In genomic region chr10:47605791-47606773, GRCh38 we compare ENCODE assay signal across 7 cellular contexts.
DNase-seq lines count a peak whose midpoint lies in the region; ATAC-seq and FAIRE-seq lines count a peak whose summit lies in the region.
"Not testable (repeated sequence)": the region's sequence is repeated elsewhere in the genome, so short reads cannot be mapped to it uniquely, and the experiment has no call there.

No MANE protein-coding gene starts in this region.

- H3K27me3 Mint-ChIP-seq in activated CD8-positive, alpha-beta T cell treated with anti-CD3 and anti-CD28 coated beads, Interleukin-2, amount 10 ng/mL, durations not matched to agents 7 days and 5 days (ENCODE audit: low read depth); stimulated activated naive CD8-positive, alpha-beta T cell treated with anti-CD3 and anti-CD28 coated beads, Interleukin-15, amount 100 ng/mL, for 72 hours: not testable (repeated sequence)

- ATAC-seq in GM18870 (IDR thresholded peaks at IDR 0.05; ENCODE audit: unreplicated experiment) (peak; percentile 71), HG02588 (IDR thresholded peaks at IDR 0.05; ENCODE audit: unreplicated experiment) (peak; percentile 57), HG03460 (IDR thresholded peaks at IDR 0.05; ENCODE audit: unreplicated experiment) (peak; percentile 52)
- peak; percentile 63 for ATAC-seq in activated CD8-positive, alpha-beta T cell treated with anti-CD3 and anti-CD28 coated beads, Interleukin-2, amount 10 ng/mL, durations not matched to agents 7 days and 5 days
- peak; percentile 78 to 82 for ATAC-seq in activated naive CD4-positive, alpha-beta T cell treated with anti-CD3 and anti-CD28 coated beads, Interleukin-2, amount 50 U/mL, for 72 hours
- peak; percentile 90 for ATAC-seq in stimulated activated naive CD8-positive, alpha-beta T cell treated with anti-CD3 and anti-CD28 coated beads, Interleukin-15, amount 100 ng/mL, for 72 hours

- not testable (repeated sequence) for H3K4me1 Mint-ChIP-seq in activated CD8-positive, alpha-beta T cell treated with anti-CD3 and anti-CD28 coated beads, Interleukin-2, amount 10 ng/mL, durations not matched to agents 7 days and 5 days (ENCODE audit: low read depth); stimulated activated naive CD8-positive, alpha-beta T cell treated with anti-CD3 and anti-CD28 coated beads, Interleukin-15, amount 100 ng/mL, for 72 hours

- not testable (repeated sequence) for DNase-seq in activated CD8-positive, alpha-beta T cell treated with anti-CD3 and anti-CD28 coated beads, Interleukin-2, amount 10 ng/mL, durations not matched to agents 7 days and 5 days; activated naive CD4-positive, alpha-beta T cell treated with anti-CD3 and anti-CD28 coated beads, Interleukin-2, amount 50 U/mL, for 72 hours (ENCODE audit: low spot score in 2 of 2); frontal cortex (ENCODE audit: low spot score in 2 of 2); stimulated activated naive CD8-positive, alpha-beta T cell treated with anti-CD3 and anti-CD28 coated beads, Interleukin-15, amount 100 ng/mL, for 72 hours

- H3K36me3 Mint-ChIP-seq in activated CD8-positive, alpha-beta T cell treated with anti-CD3 and anti-CD28 coated beads, Interleukin-2, amount 10 ng/mL, durations not matched to agents 7 days and 5 days (ENCODE audit: low read depth); activated naive CD4-positive, alpha-beta T cell treated with anti-CD3 and anti-CD28 coated beads, Interleukin-2, amount 50 U/mL, for 72 hours: not testable (repeated sequence)

- FAIRE-seq in frontal cortex (lab: Jason Lieb, UNC): peak; percentile 93

- H3K4me3 Mint-ChIP-seq in activated CD8-positive, alpha-beta T cell treated with anti-CD3 and anti-CD28 coated beads, Interleukin-2, amount 10 ng/mL, durations not matched to agents 7 days and 5 days; stimulated activated naive CD8-positive, alpha-beta T cell treated with anti-CD3 and anti-CD28 coated beads, Interleukin-15, amount 100 ng/mL, for 72 hours: not testable (repeated sequence)

- H3K9me3 Mint-ChIP-seq in activated CD8-positive, alpha-beta T cell treated with anti-CD3 and anti-CD28 coated beads, Interleukin-2, amount 10 ng/mL, durations not matched to agents 7 days and 5 days (ENCODE audit: insufficient read depth); activated naive CD4-positive, alpha-beta T cell treated with anti-CD3 and anti-CD28 coated beads, Interleukin-2, amount 50 U/mL, for 72 hours; stimulated activated naive CD8-positive, alpha-beta T cell treated with anti-CD3 and anti-CD28 coated beads, Interleukin-15, amount 100 ng/mL, for 72 hours: not testable (repeated sequence)

- H3K27ac Mint-ChIP-seq in activated CD8-positive, alpha-beta T cell treated with anti-CD3 and anti-CD28 coated beads, Interleukin-2, amount 10 ng/mL, durations not matched to agents 7 days and 5 days; activated naive CD4-positive, alpha-beta T cell treated with anti-CD3 and anti-CD28 coated beads, Interleukin-2, amount 50 U/mL, for 72 hours; stimulated activated naive CD8-positive, alpha-beta T cell treated with anti-CD3 and anti-CD28 coated beads, Interleukin-15, amount 100 ng/mL, for 72 hours: not testable (repeated sequence)

- POLR2A ChIA-PET in activated CD8-positive, alpha-beta T cell treated with anti-CD3 and anti-CD28 coated beads, Interleukin-2, amount 10 ng/mL, durations not matched to agents 7 days and 5 days (lab: Charles Lee): not testable (repeated sequence)

- CTCF ChIA-PET in activated CD8-positive, alpha-beta T cell treated with anti-CD3 and anti-CD28 coated beads, Interleukin-2, amount 10 ng/mL, durations not matched to agents 7 days and 5 days (lab: Charles Lee): not testable (repeated sequence)
